ENCODE assay signal across 1 cellular context in genomic region chr7:32494946-32495297, GRCh38.
TF ChIP-seq lines count a peak whose summit lies in the region.

No MANE protein-coding gene starts in this region.

TF ChIP-seq in HepG2, 621 proteins besides CTCF, POLR2A, EP300 and RAD21 (continued from another document):
- no peak for TF ChIP-seq POGK (CRISPR knock-in tag; conservative IDR thresholded peaks at IDR 0.05)
- TF ChIP-seq ZNF619 (CRISPR knock-in tag; IDR thresholded peaks at IDR 0.05): no peak
- TF ChIP-seq LCORL (IDR thresholded peaks at IDR 0.05): no peak
- peak; percentile 2; the same call in 1 of the 2 replicates for TF ChIP-seq LCORL (CRISPR knock-in tag; IDR thresholded peaks at IDR 0.05)
- no peak for TF ChIP-seq MAZ (IDR thresholded peaks at IDR 0.05; ENCODE audit: borderline replicate concordance, low read depth, low read length)
- no peak for TF ChIP-seq MAZ (CRISPR knock-in tag; IDR thresholded peaks at IDR 0.05; ENCODE audit: low read depth)
- 0 out of 2 replicates have a peak, but pooled peaks have one; percentile 20 for TF ChIP-seq ZSCAN9 (CRISPR knock-in tag; IDR thresholded peaks at IDR 0.05; ENCODE audit: borderline replicate concordance)
- no peak for TF ChIP-seq NR2F6 (IDR thresholded peaks at IDR 0.05)
- TF ChIP-seq NR2F6 (CRISPR knock-in tag; IDR thresholded peaks at IDR 0.05): no peak
- TF ChIP-seq SNAI1 (CRISPR knock-in tag; IDR thresholded peaks at IDR 0.05; ENCODE audit: borderline replicate concordance): no peak
- no peak for TF ChIP-seq PLRG1 (conservative IDR thresholded peaks at IDR 0.05)
- no peak for TF ChIP-seq CREBL2 (CRISPR knock-in tag; IDR thresholded peaks at IDR 0.05; ENCODE audit: borderline replicate concordance)
- TF ChIP-seq CBFB (CRISPR knock-in tag; IDR thresholded peaks at IDR 0.05): no peak
- no peak for TF ChIP-seq ELF3 (CRISPR knock-in tag; IDR thresholded peaks at IDR 0.05)
- no peak for TF ChIP-seq TARDBP (CRISPR knock-in tag; IDR thresholded peaks at IDR 0.05)
- no peak for TF ChIP-seq CSRNP2 (CRISPR knock-in tag; conservative IDR thresholded peaks at IDR 0.05; ENCODE audit: low read depth)
- no peak for TF ChIP-seq ZNF121 (CRISPR knock-in tag; IDR thresholded peaks at IDR 0.05)
- TF ChIP-seq FOXO1 (CRISPR knock-in tag; IDR thresholded peaks at IDR 0.05): no peak
- TF ChIP-seq ZNF609 (CRISPR knock-in tag; IDR thresholded peaks at IDR 0.05; ENCODE audit: borderline replicate concordance): no peak
- TF ChIP-seq RBFOX2 (IDR thresholded peaks at IDR 0.05; ENCODE audit: low read depth, low read length): no peak
- TF ChIP-seq ZNF770 (CRISPR knock-in tag; IDR thresholded peaks at IDR 0.05): no peak
- no peak for TF ChIP-seq SMAD1 (CRISPR knock-in tag; IDR thresholded peaks at IDR 0.05; ENCODE audit: borderline replicate concordance, low read depth)
- peak; percentile 14; the same call in 1 of the 2 replicates for TF ChIP-seq ZNF792 (CRISPR knock-in tag; IDR thresholded peaks at IDR 0.05)
- no peak for TF ChIP-seq ZNF766 (CRISPR knock-in tag; IDR thresholded peaks at IDR 0.05; ENCODE audit: borderline replicate concordance)
- TF ChIP-seq MTF2 (CRISPR knock-in tag; IDR thresholded peaks at IDR 0.05; ENCODE audit: borderline replicate concordance): no peak
- no peak for TF ChIP-seq ZBTB26 (CRISPR knock-in tag; IDR thresholded peaks at IDR 0.05; ENCODE audit: borderline replicate concordance)
- TF ChIP-seq ZNF510 (CRISPR knock-in tag; IDR thresholded peaks at IDR 0.05; ENCODE audit: low read depth): no peak
- TF ChIP-seq ZNF253 (CRISPR knock-in tag; IDR thresholded peaks at IDR 0.05; ENCODE audit: borderline replicate concordance): no peak
- peak; percentile 9; the same call in 1 of the 2 replicates for TF ChIP-seq DMAP1 (CRISPR knock-in tag; IDR thresholded peaks at IDR 0.05)
- 0 out of 2 replicates have a peak, but pooled peaks have one; percentile 1 for TF ChIP-seq RARA (CRISPR knock-in tag; IDR thresholded peaks at IDR 0.05)
- no peak for TF ChIP-seq SP140L (CRISPR knock-in tag; IDR thresholded peaks at IDR 0.05; ENCODE audit: borderline replicate concordance)
- peak; percentile 88 for TF ChIP-seq POLR2G (IDR thresholded peaks at IDR 0.05; ENCODE audit: low read depth, low read length)
